In the genomic region with DNA sequence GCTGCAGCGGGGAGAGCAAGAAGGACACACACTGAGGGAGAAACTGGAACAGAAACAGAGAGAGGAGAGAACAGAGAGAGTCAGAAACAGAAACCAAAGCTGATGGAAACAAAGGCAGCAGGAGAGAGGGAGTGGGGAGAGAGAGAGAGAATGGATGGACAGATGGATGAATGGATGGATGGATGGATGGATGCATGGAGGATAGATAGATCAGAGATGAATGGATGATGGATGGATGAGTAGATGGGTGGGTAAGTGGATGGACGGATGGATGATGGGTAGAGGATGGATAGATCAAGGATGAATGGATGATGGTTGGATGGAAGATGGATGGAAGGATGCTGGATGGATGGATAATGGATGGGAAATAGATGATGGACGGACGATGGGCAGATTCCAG, we compare ENCODE assay signal across 38 cellular contexts. TPM values are rescaled to one million over a fixed set of nuclear protein-coding genes. Genes with fewer than 3 reads are reported as not detected.
"Had no signal": no experiment of that assay in that cellular context is flagged by ENCODE, and none has a peak within 500 bp of the region (broad histone marks: within the 10 kb centered on the region; RNA-seq: fewer than 3 reads in every experiment).

No MANE protein-coding gene starts in this region.

- ATAC-seq: activated CD8-positive, alpha-beta T cell treated with anti-CD3 and anti-CD28 coated beads for 36 hours; activated naive CD4-positive, alpha-beta T cell treated with anti-CD3 and anti-CD28 coated beads, Interleukin-2, amount 50 U/mL, for 72 hours; activated T-cell treated with anti-CD3 and anti-CD28 coated beads, Interleukin-2, amount 50 U/mL, for 4 hours; activated T-cell treated with anti-CD3 and anti-CD28 coated beads, Interleukin-2, amount 50 U/mL, for 72 hours; activated T-helper 17 cell treated with anti-CD3 and anti-CD28 coated beads, Interleukin-2, amount 50 U/mL, for 72 hours; body of pancreas; T-cell had no signal

- H3K4me3 Mint-ChIP-seq: activated B cell treated with CpG ODN at 0.5 μM for 24 hours; activated CD4-positive, alpha-beta memory T cell treated with anti-CD3 and anti-CD28 coated beads for 36 hours; activated CD4-positive, alpha-beta T cell treated with anti-CD3 and anti-CD28 coated beads, Interleukin-2, amount 10 ng/mL, durations not matched to agents 24 days and 14 days; activated CD8-positive, alpha-beta T cell treated with anti-CD3 and anti-CD28 coated beads for 36 hours; activated naive CD4-positive, alpha-beta T cell treated with anti-CD3 and anti-CD28 coated beads for 36 hours; activated naive CD8-positive, alpha-beta T cell treated with anti-CD3 and anti-CD28 coated beads for 36 hours; activated T-cell treated with anti-CD3 and anti-CD28 coated beads, Interleukin-2, amount 50 U/mL, for 4 hours; activated T-cell treated with anti-CD3 and anti-CD28 coated beads, Interleukin-2, amount 50 U/mL, for 72 hours; activated T-helper 1 cell treated with anti-CD3 and anti-CD28 coated beads, Interleukin-12 subunit alpha, Interleukin-12 subunit beta, Interleukin-2, Interleukin-4 antibody, amounts not matched to agents 30 ng/mL and 10 ng/mL and 1 ng/mL, durations not matched to agents 14 hours and 24 hours and 36 hours; activated T-helper 17 cell treated with anti-CD3 and anti-CD28 coated beads, Interleukin-2, amount 50 U/mL, for 72 hours; T-cell; T-helper 2 cell treated with Interferon-gamma antibody and Interleukin-4, amounts not matched to agents 5 μg/mL and 100 μg/mL, for 36 hours had no signal

- H3K9me3 Mint-ChIP-seq: activated B cell treated with CpG ODN at 0.5 μM for 24 hours; activated CD4-positive, alpha-beta memory T cell treated with anti-CD3 and anti-CD28 coated beads for 36 hours; activated CD4-positive, alpha-beta T cell treated with anti-CD3 and anti-CD28 coated beads, Interleukin-2, amount 10 ng/mL, durations not matched to agents 24 days and 14 days; activated CD8-positive, alpha-beta T cell treated with anti-CD3 and anti-CD28 coated beads for 36 hours; activated naive CD4-positive, alpha-beta T cell treated with anti-CD3 and anti-CD28 coated beads for 36 hours; activated naive CD4-positive, alpha-beta T cell treated with anti-CD3 and anti-CD28 coated beads, Interleukin-2, amount 50 U/mL, for 72 hours; activated naive CD8-positive, alpha-beta T cell treated with anti-CD3 and anti-CD28 coated beads for 36 hours; activated T-cell treated with anti-CD3 and anti-CD28 coated beads, Interleukin-2, amount 50 U/mL, for 4 hours; activated T-cell treated with anti-CD3 and anti-CD28 coated beads, Interleukin-2, amount 50 U/mL, for 72 hours; activated T-helper 1 cell treated with anti-CD3 and anti-CD28 coated beads, Interleukin-12 subunit alpha, Interleukin-12 subunit beta, Interleukin-2, Interleukin-4 antibody, amounts not matched to agents 30 ng/mL and 10 ng/mL and 1 ng/mL, durations not matched to agents 14 hours and 24 hours and 36 hours; activated T-helper 17 cell treated with anti-CD3 and anti-CD28 coated beads, Interleukin-2, amount 50 U/mL, for 72 hours; T-cell; T-helper 2 cell treated with Interferon-gamma antibody and Interleukin-4, amounts not matched to agents 5 μg/mL and 100 μg/mL, for 36 hours had no signal

- H3K9me3 ChIP-seq: adrenal gland, body of pancreas, breast epithelium had no signal

- H3K27ac Mint-ChIP-seq: activated B cell treated with CpG ODN at 0.5 μM for 24 hours; activated CD4-positive, alpha-beta memory T cell treated with anti-CD3 and anti-CD28 coated beads for 36 hours; activated CD4-positive, alpha-beta T cell treated with anti-CD3 and anti-CD28 coated beads, Interleukin-2, amount 10 ng/mL, durations not matched to agents 24 days and 14 days; activated CD8-positive, alpha-beta T cell treated with anti-CD3 and anti-CD28 coated beads for 36 hours; activated naive CD4-positive, alpha-beta T cell treated with anti-CD3 and anti-CD28 coated beads for 36 hours; activated naive CD4-positive, alpha-beta T cell treated with anti-CD3 and anti-CD28 coated beads, Interleukin-2, amount 50 U/mL, for 72 hours; activated naive CD8-positive, alpha-beta T cell treated with anti-CD3 and anti-CD28 coated beads for 36 hours; activated T-cell treated with anti-CD3 and anti-CD28 coated beads, Interleukin-2, amount 50 U/mL, for 72 hours; activated T-helper 1 cell treated with anti-CD3 and anti-CD28 coated beads, Interleukin-12 subunit alpha, Interleukin-12 subunit beta, Interleukin-2, Interleukin-4 antibody, amounts not matched to agents 30 ng/mL and 10 ng/mL and 1 ng/mL, durations not matched to agents 14 hours and 24 hours and 36 hours; activated T-helper 17 cell treated with anti-CD3 and anti-CD28 coated beads, Interleukin-2, amount 50 U/mL, for 72 hours; T-cell; T-helper 2 cell treated with Interferon-gamma antibody and Interleukin-4, amounts not matched to agents 5 μg/mL and 100 μg/mL, for 36 hours had no signal

- H3K27me3 ChIP-seq: brain microvascular endothelial cell had no signal

- H3K4me3 ChIP-seq: adrenal gland, body of pancreas, breast epithelium had no signal

- H3K36me3 Mint-ChIP-seq: activated CD4-positive, alpha-beta memory T cell treated with anti-CD3 and anti-CD28 coated beads for 36 hours; activated naive CD4-positive, alpha-beta T cell treated with anti-CD3 and anti-CD28 coated beads, Interleukin-2, amount 50 U/mL, for 72 hours; activated naive CD8-positive, alpha-beta T cell treated with anti-CD3 and anti-CD28 coated beads for 36 hours; T-cell had no signal

- H3K27ac ChIP-seq: adrenal gland, body of pancreas, brain microvascular endothelial cell, breast epithelium, VCaP had no signal

- FAIRE-seq: astrocyte, TTC549 had no signal

- DNase-seq: activated B cell treated with CpG ODN at 0.5 μM for 24 hours; activated CD4-positive, alpha-beta memory T cell treated with anti-CD3 and anti-CD28 coated beads for 36 hours; activated CD4-positive, alpha-beta T cell treated with anti-CD3 and anti-CD28 coated beads for 4 hours; activated CD4-positive, alpha-beta T cell treated with anti-CD3 and anti-CD28 coated beads, Interleukin-2, amount 10 ng/mL, durations not matched to agents 24 days and 14 days; activated CD4-positive, alpha-beta T cell treated with anti-CD3 and anti-CD28 coated beads, Interleukin-2, amount 50 U/mL, for 1 hour; activated CD4-positive, alpha-beta T cell treated with anti-CD3 and anti-CD28 coated beads, Interleukin-2, amount 50 U/mL, for 4 hours; activated CD4-positive, CD25-positive, alpha-beta regulatory T cell treated with anti-CD3 and anti-CD28 coated beads, Interleukin-2, amount 50 U/mL, for 72 hours; activated CD8-positive, alpha-beta memory T cell treated with anti-CD3 and anti-CD28 coated beads, Interleukin-2, amount 50 U/mL, for 4 hours; activated CD8-positive, alpha-beta T cell treated with anti-CD3 and anti-CD28 coated beads for 36 hours; activated effector memory CD4-positive, alpha-beta T cell treated with anti-CD3 and anti-CD28 coated beads, Interleukin-2, amount 50 U/mL, for 16 hours; activated gamma-delta T cell treated with Interleukin-2 at 50 U/mL for 16 hours; activated naive CD4-positive, alpha-beta T cell; activated naive CD4-positive, alpha-beta T cell treated with anti-CD3 and anti-CD28 coated beads for 36 hours; activated naive CD4-positive, alpha-beta T cell treated with anti-CD3 and anti-CD28 coated beads, Interleukin-2, amount 50 U/mL, for 16 hours; activated naive CD8-positive, alpha-beta T cell treated with anti-CD3 and anti-CD28 coated beads for 36 hours; activated T-cell treated with anti-CD3 and anti-CD28 coated beads for 4 hours; activated T-cell treated with anti-CD3 and anti-CD28 coated beads, Interleukin-2, amount 50 U/mL, for 1 hour; activated T-cell treated with anti-CD3 and anti-CD28 coated beads, Interleukin-2, amount 50 U/mL, for 4 hours; activated T-cell treated with anti-CD3 and anti-CD28 coated beads, Interleukin-2, amount 50 U/mL, for 72 hours; amniotic stem cell; aorta; body of pancreas; brain microvascular endothelial cell; central memory CD4-positive, alpha-beta T cell; T-cell; T-helper 2 cell; T-helper 9 cell had no signal

- H3K4me1 Mint-ChIP-seq: activated B cell treated with CpG ODN at 0.5 μM for 24 hours; activated CD4-positive, alpha-beta T cell treated with anti-CD3 and anti-CD28 coated beads, Interleukin-2, amount 10 ng/mL, durations not matched to agents 24 days and 14 days; activated T-helper 17 cell treated with anti-CD3 and anti-CD28 coated beads, Interleukin-2, amount 50 U/mL, for 72 hours had no signal

RNA-seq across cellular contexts. Expression of gene PHACTR3, which starts 35.0 kb away (rescaled TPM):
- total RNA-seq: activated B cell treated with CpG ODN at 0.5 μM for 24 hours; activated CD4-positive, alpha-beta memory T cell treated with anti-CD3 and anti-CD28 coated beads for 36 hours; activated CD4-positive, alpha-beta T cell treated with anti-CD3 and anti-CD28 coated beads, Interleukin-2, amount 10 ng/mL, durations not matched to agents 24 days and 14 days; activated CD8-positive, alpha-beta memory T cell treated with anti-CD3 and anti-CD28 coated beads for 36 hours; activated CD8-positive, alpha-beta T cell treated with anti-CD3 and anti-CD28 coated beads for 36 hours; activated naive CD4-positive, alpha-beta T cell treated with anti-CD3 and anti-CD28 coated beads for 36 hours; activated naive CD4-positive, alpha-beta T cell treated with anti-CD3 and anti-CD28 coated beads, Interleukin-2, amount 50 U/mL, for 72 hours; activated naive CD8-positive, alpha-beta T cell treated with anti-CD3 and anti-CD28 coated beads for 36 hours; activated T-cell treated with anti-CD3 and anti-CD28 coated beads, Interleukin-2, amount 50 U/mL, for 72 hours; activated T-helper 1 cell treated with anti-CD3 and anti-CD28 coated beads, Interleukin-12 subunit alpha, Interleukin-12 subunit beta, Interleukin-2, Interleukin-4 antibody, amounts not matched to agents 30 ng/mL and 10 ng/mL and 1 ng/mL, durations not matched to agents 14 hours and 24 hours and 36 hours; activated T-helper 17 cell treated with anti-CD3 and anti-CD28 coated beads, Interleukin-2, amount 50 U/mL, for 72 hours; T-cell; T-helper 1 cell treated with Interleukin-12 subunit alpha and Interleukin-12 subunit beta and Interleukin-4 antibody, amounts not matched to agents 30 ng/mL and 1 ng/mL, for 36 hours had no signal
